14 cellular contexts compared by ENCODE assay signal in the genomic region with DNA sequence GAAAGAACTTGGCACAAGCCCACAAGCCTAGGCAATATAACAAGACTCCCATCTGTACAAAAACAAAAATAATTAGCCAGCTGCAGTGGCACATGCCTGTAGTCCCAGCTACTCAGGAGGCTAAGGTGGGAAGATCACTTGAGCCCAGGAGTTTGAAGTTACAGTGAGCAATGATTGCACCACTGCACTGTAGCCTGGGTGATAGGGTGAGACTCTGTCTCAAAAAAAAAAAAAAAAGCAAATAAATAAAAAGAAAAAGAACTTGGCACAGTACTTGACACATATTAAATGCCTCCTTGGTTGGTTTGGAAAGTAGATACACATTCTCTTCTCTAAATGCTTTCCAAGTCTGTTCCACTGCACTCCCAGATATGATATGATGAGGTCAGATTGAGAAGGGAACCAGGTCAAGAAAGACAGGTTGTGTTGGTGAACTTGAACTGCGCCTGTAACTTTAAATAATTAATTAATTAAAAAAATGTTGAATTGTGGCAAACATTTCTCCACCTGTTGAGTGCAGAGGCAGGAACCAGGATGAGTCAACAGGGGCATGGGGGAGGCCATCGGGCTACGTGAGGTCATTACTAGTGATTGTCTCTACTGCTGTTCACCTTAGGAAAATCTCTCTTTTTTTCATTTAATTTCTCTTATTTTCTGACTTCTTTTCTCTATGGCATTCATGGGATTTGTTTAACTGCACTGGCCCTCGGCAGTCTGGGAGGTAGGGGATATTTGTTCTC. TPM values are rescaled to one million over a fixed set of nuclear protein-coding genes. Genes with fewer than 3 reads are reported as not detected.
DNase-seq lines count a peak whose midpoint lies in the region; ATAC-seq and TF ChIP-seq lines count a peak whose summit lies in the region.
"Had no signal": no experiment of that assay in that cellular context is flagged by ENCODE, and none has a peak within 500 bp of the region (broad histone marks: within the 10 kb centered on the region; RNA-seq: fewer than 3 reads in every experiment).

No MANE protein-coding gene starts in this region.

- H3K4me3 ChIP-seq in coronary artery = no peak overlapping the region

- peak; percentile 70 for DNase-seq in LHCN-M2 (ENCODE audit: low read depth)
- DNase-seq in NCI-H2171 treated with DMSO at 0.1 percent for 48 hours (lab: John Stamatoyannopoulos, UW) = peak; percentile 87
- peak; percentile 62 for DNase-seq in coronary artery (ENCODE audit: low spot score)
- DNase-seq in omental fat pad (ENCODE audit: low spot score) = no peak
- DNase-seq in NAMALWA (ENCODE audit: low spot score) = no peak
- DNase-seq in T-helper 2 cell = no peak
- DNase-seq: COR-L47; DMS79 treated with DMSO at 0.1 percent for 48 hours; KG1; NCI-H1436; NCI-H69; NK-92 treated with Interleukin-12 subunit alpha and Interleukin-12 subunit beta, amount 100 ng/mL, for 24 hours had no signal

- no peak for TF ChIP-seq CTCF in coronary artery (IDR thresholded peaks at IDR 0.05)
- TF ChIP-seq CTCF in omental fat pad (IDR thresholded peaks at IDR 0.05) = no peak

- H3K27ac ChIP-seq in coronary artery = peak overlapping the region in 1 of 2 donors; percentile 33

- peak; percentile 88 for ATAC-seq in omental fat pad (ENCODE audit: low FRiP score)
- ATAC-seq in GM18511 (IDR thresholded peaks at IDR 0.05; ENCODE audit: unreplicated experiment) = no peak

RNA-seq across cellular contexts. Expression of a gene that starts 25.9 kb away (rescaled TPM):
- 2.9 and 4.3 TPM in 2 replicates for total RNA-seq in LHCN-M2 (2014; rRNA removed)
- 0.94 TPM for polyA plus RNA-seq in LHCN-M2 (2012)
- total RNA-seq in omental fat pad = 10 to 100 TPM in 1 of 4 donors, 1 to 10 TPM in 3; 3.3 to 17.2 (median 6.2) TPM
- total RNA-seq: A673 had no signal

RNA-seq across cellular contexts. Expression of a gene that starts 44.2 kb away (rescaled TPM):
- 3.8 and 4.5 TPM in 2 replicates for total RNA-seq in LHCN-M2 (2014; rRNA removed)
- polyA plus RNA-seq in LHCN-M2 (2012) = 2.8 TPM
- 10 to 100 TPM; 12.1 to 72.9 (median 17.5) TPM for total RNA-seq in omental fat pad
- total RNA-seq: A673 had no signal

Comparison
In these comparisons a context has a peak if more than half of its experiments do, and no peak if none do; other contexts are left out.
1. DNase-seq: peak in LHCN-M2 (single experiment), NCI-H2171 treated with DMSO at 0.1 percent for 48 hours (single experiment) and coronary artery (single experiment); none in omental fat pad (single experiment), NAMALWA (single experiment) and T-helper 2 cell (0 of 5).